30 cellular contexts compared by ENCODE assay signal in genomic region chr6:41111017-41111416, GRCh38. TPM values are rescaled to one million over a fixed set of nuclear protein-coding genes. Genes with fewer than 3 reads are reported as not detected.
"Had no signal": no experiment of that assay in that cellular context is flagged by ENCODE, and none has a peak within 500 bp of the region (broad histone marks: within the 10 kb centered on the region; RNA-seq: fewer than 3 reads in every experiment).

No MANE protein-coding gene starts in this region.

- H3K27ac ChIP-seq: esophagus muscularis mucosa, heart right ventricle, pancreas, psoas muscle, sigmoid colon, stomach, thyroid gland had no signal

- H3K9me3 Mint-ChIP-seq: activated CD4-positive, alpha-beta memory T cell treated with anti-CD3 and anti-CD28 coated beads, Interleukin-2, amount 10 ng/mL, durations not matched to agents 7 days and 5 days; activated CD4-positive, alpha-beta T cell treated with anti-CD3 and anti-CD28 coated beads, Interleukin-2, amount 10 ng/mL, durations not matched to agents 7 days and 5 days; activated naive CD4-positive, alpha-beta T cell treated with anti-CD3 and anti-CD28 coated beads, Interleukin-2, amount 50 U/mL, for 24 hours; activated naive CD8-positive, alpha-beta T cell treated with anti-CD3 and anti-CD28 coated beads, Interleukin-2, amount 50 U/mL, for 24 hours; activated T-cell treated with anti-CD3 and anti-CD28 coated beads, Interleukin-2, amount 50 U/mL, for 4 hours; activated T-helper 2 cell treated with anti-CD3 and anti-CD28 coated beads, Interferon-gamma antibody, Interleukin-2, Interleukin-4, amounts not matched to agents 10 μg/mL and 5 μg/mL and 100 μg/mL, durations not matched to agents 14 hours and 24 hours and 36 hours; memory B cell; naive thymus-derived CD4-positive, alpha-beta T cell; stimulated activated naive B cell treated with anti-CD40 and anti-IgM and Interleukin-4, amounts not matched to agents 10 μg/mL and 1 μg/mL and 100 μg/mL, for 72 hours; WTC11 had no signal

- H3K4me3 ChIP-seq: esophagus muscularis mucosa, heart right ventricle, pancreas, psoas muscle, sigmoid colon, stomach, thyroid gland had no signal

- H3K9me3 ChIP-seq: esophagus muscularis mucosa, heart right ventricle, pancreas, psoas muscle, sigmoid colon, stomach, thyroid gland had no signal

- H3K36me3 ChIP-seq: pancreas, sigmoid colon had no signal

- H3K27me3 Mint-ChIP-seq: activated CD4-positive, alpha-beta memory T cell treated with anti-CD3 and anti-CD28 coated beads, Interleukin-2, amount 10 ng/mL, durations not matched to agents 7 days and 5 days; activated CD4-positive, alpha-beta T cell treated with anti-CD3 and anti-CD28 coated beads, Interleukin-2, amount 10 ng/mL, durations not matched to agents 7 days and 5 days; activated naive CD4-positive, alpha-beta T cell treated with anti-CD3 and anti-CD28 coated beads, Interleukin-2, amount 50 U/mL, for 24 hours; activated naive CD8-positive, alpha-beta T cell treated with anti-CD3 and anti-CD28 coated beads, Interleukin-2, amount 50 U/mL, for 24 hours; memory B cell; naive thymus-derived CD4-positive, alpha-beta T cell; stimulated activated naive B cell treated with anti-CD40 and anti-IgM and Interleukin-4, amounts not matched to agents 10 μg/mL and 1 μg/mL and 100 μg/mL, for 72 hours; T-helper 17 cell had no signal

- H3K36me3 Mint-ChIP-seq: WTC11 had no signal

- H3K27ac Mint-ChIP-seq: activated CD4-positive, alpha-beta memory T cell treated with anti-CD3 and anti-CD28 coated beads, Interleukin-2, amount 10 ng/mL, durations not matched to agents 7 days and 5 days; activated naive CD4-positive, alpha-beta T cell treated with anti-CD3 and anti-CD28 coated beads, Interleukin-2, amount 50 U/mL, for 24 hours; activated naive CD8-positive, alpha-beta T cell treated with anti-CD3 and anti-CD28 coated beads, Interleukin-2, amount 50 U/mL, for 24 hours; activated T-helper 2 cell treated with anti-CD3 and anti-CD28 coated beads, Interferon-gamma antibody, Interleukin-2, Interleukin-4, amounts not matched to agents 10 μg/mL and 5 μg/mL and 100 μg/mL, durations not matched to agents 14 hours and 24 hours and 36 hours; memory B cell; stimulated activated naive B cell treated with anti-CD40 and anti-IgM and Interleukin-4, amounts not matched to agents 10 μg/mL and 1 μg/mL and 100 μg/mL, for 72 hours; T-helper 17 cell; WTC11 had no signal

- H3K4me3 Mint-ChIP-seq: activated CD4-positive, alpha-beta memory T cell treated with anti-CD3 and anti-CD28 coated beads, Interleukin-2, amount 10 ng/mL, durations not matched to agents 7 days and 5 days; activated CD4-positive, alpha-beta T cell treated with anti-CD3 and anti-CD28 coated beads, Interleukin-2, amount 10 ng/mL, durations not matched to agents 7 days and 5 days; activated naive CD4-positive, alpha-beta T cell treated with anti-CD3 and anti-CD28 coated beads, Interleukin-2, amount 50 U/mL, for 24 hours; activated naive CD8-positive, alpha-beta T cell treated with anti-CD3 and anti-CD28 coated beads, Interleukin-2, amount 50 U/mL, for 24 hours; activated T-cell treated with anti-CD3 and anti-CD28 coated beads, Interleukin-2, amount 50 U/mL, for 4 hours; memory B cell; naive thymus-derived CD4-positive, alpha-beta T cell; stimulated activated naive B cell treated with anti-CD40 and anti-IgM and Interleukin-4, amounts not matched to agents 10 μg/mL and 1 μg/mL and 100 μg/mL, for 72 hours; T-helper 17 cell; WTC11 had no signal

- H3K4me1 ChIP-seq: esophagus muscularis mucosa, heart right ventricle, pancreas, psoas muscle, sigmoid colon, stomach had no signal

- ATAC-seq: activated naive CD8-positive, alpha-beta T cell treated with anti-CD3 and anti-CD28 coated beads, Interleukin-2, amount 50 U/mL, for 24 hours; activated T-cell treated with anti-CD3 and anti-CD28 coated beads, Interleukin-2, amount 50 U/mL, for 4 hours; heart right ventricle; left ventricle myocardium superior; naive thymus-derived CD4-positive, alpha-beta T cell; pancreas; psoas muscle; stimulated activated naive B cell treated with anti-CD40 and anti-IgM and Interleukin-4, amounts not matched to agents 10 μg/mL and 1 μg/mL and 100 μg/mL, for 72 hours; T-helper 17 cell; WTC11 had no signal

- DNase-seq: activated CD4-positive, alpha-beta memory T cell treated with anti-CD3 and anti-CD28 coated beads, Interleukin-2, amount 10 ng/mL, durations not matched to agents 7 days and 5 days; activated CD4-positive, alpha-beta T cell treated with anti-CD3 and anti-CD28 coated beads for 1 hour; activated CD4-positive, alpha-beta T cell treated with anti-CD3 and anti-CD28 coated beads, Interleukin-2, amount 10 ng/mL, durations not matched to agents 7 days and 5 days; activated CD8-positive, alpha-beta memory T cell treated with anti-CD3 and anti-CD28 coated beads, Interleukin-2, amount 50 U/mL, for 48 hours; activated naive CD8-positive, alpha-beta T cell treated with anti-CD3 and anti-CD28 coated beads, Interleukin-2, amount 50 U/mL, for 24 hours; activated T-cell treated with anti-CD3 and anti-CD28 coated beads, Interleukin-2, amount 50 U/mL, for 4 hours; amygdala; central memory CD4-positive, alpha-beta T cell; foreskin melanocyte; heart right ventricle; left ventricle myocardium superior; midbrain; naive thymus-derived CD4-positive, alpha-beta T cell; pancreas; psoas muscle; sigmoid colon; small intestine; stimulated activated naive B cell treated with anti-CD40 and anti-IgM and Interleukin-4, amounts not matched to agents 10 μg/mL and 1 μg/mL and 100 μg/mL, for 72 hours; stomach; T-helper 17 cell; thyroid gland had no signal

- H3K4me1 Mint-ChIP-seq: activated CD4-positive, alpha-beta memory T cell treated with anti-CD3 and anti-CD28 coated beads, Interleukin-2, amount 10 ng/mL, durations not matched to agents 7 days and 5 days; activated CD4-positive, alpha-beta T cell treated with anti-CD3 and anti-CD28 coated beads, Interleukin-2, amount 10 ng/mL, durations not matched to agents 7 days and 5 days; activated naive CD4-positive, alpha-beta T cell treated with anti-CD3 and anti-CD28 coated beads, Interleukin-2, amount 50 U/mL, for 24 hours; activated naive CD8-positive, alpha-beta T cell treated with anti-CD3 and anti-CD28 coated beads, Interleukin-2, amount 50 U/mL, for 24 hours; memory B cell; naive thymus-derived CD4-positive, alpha-beta T cell; stimulated activated naive B cell treated with anti-CD40 and anti-IgM and Interleukin-4, amounts not matched to agents 10 μg/mL and 1 μg/mL and 100 μg/mL, for 72 hours; WTC11 had no signal

- H3K27me3 ChIP-seq: esophagus muscularis mucosa, heart right ventricle, pancreas, sigmoid colon, stomach, thyroid gland had no signal

RNA-seq across cellular contexts. Expression of gene TREML1, which starts 43.1 kb away (rescaled TPM):
- total RNA-seq: activated CD4-positive, alpha-beta memory T cell treated with anti-CD3 and anti-CD28 coated beads, Interleukin-2, amount 10 ng/mL, durations not matched to agents 7 days and 5 days; activated CD4-positive, alpha-beta T cell treated with anti-CD3 and anti-CD28 coated beads, Interleukin-2, amount 10 ng/mL, durations not matched to agents 7 days and 5 days; activated T-cell treated with anti-CD3 and anti-CD28 coated beads, Interleukin-2, amount 50 U/mL, for 4 hours; activated T-helper 2 cell treated with anti-CD3 and anti-CD28 coated beads, Interferon-gamma antibody, Interleukin-2, Interleukin-4, amounts not matched to agents 10 μg/mL and 5 μg/mL and 100 μg/mL, durations not matched to agents 14 hours and 24 hours and 36 hours; endothelial cell of umbilical vein; glomerular endothelial cell; left ventricle myocardium superior; stomach; thyroid gland; WTC11 had no signal
- polyA plus RNA-seq: endothelial cell of umbilical vein; naive thymus-derived CD4-positive, alpha-beta T cell; neural cell; stomach; urinary bladder had no signal

RNA-seq across cellular contexts. Expression of gene TREM2, which starts 51.9 kb away (rescaled TPM):
- total RNA-seq: activated CD4-positive, alpha-beta memory T cell treated with anti-CD3 and anti-CD28 coated beads, Interleukin-2, amount 10 ng/mL, durations not matched to agents 7 days and 5 days; activated CD4-positive, alpha-beta T cell treated with anti-CD3 and anti-CD28 coated beads, Interleukin-2, amount 10 ng/mL, durations not matched to agents 7 days and 5 days; activated T-cell treated with anti-CD3 and anti-CD28 coated beads, Interleukin-2, amount 50 U/mL, for 4 hours; activated T-helper 2 cell treated with anti-CD3 and anti-CD28 coated beads, Interferon-gamma antibody, Interleukin-2, Interleukin-4, amounts not matched to agents 10 μg/mL and 5 μg/mL and 100 μg/mL, durations not matched to agents 14 hours and 24 hours and 36 hours; endothelial cell of umbilical vein; glomerular endothelial cell; T-helper 17 cell; WTC11 had no signal
- polyA plus RNA-seq: endothelial cell of umbilical vein; naive thymus-derived CD4-positive, alpha-beta T cell; neural cell had no signal

RNA-seq across cellular contexts. Expression of gene APOBEC2, which starts 58.0 kb away (rescaled TPM):
- total RNA-seq: activated CD4-positive, alpha-beta memory T cell treated with anti-CD3 and anti-CD28 coated beads, Interleukin-2, amount 10 ng/mL, durations not matched to agents 7 days and 5 days; activated CD4-positive, alpha-beta T cell treated with anti-CD3 and anti-CD28 coated beads, Interleukin-2, amount 10 ng/mL, durations not matched to agents 7 days and 5 days; activated T-cell treated with anti-CD3 and anti-CD28 coated beads, Interleukin-2, amount 50 U/mL, for 4 hours; activated T-helper 2 cell treated with anti-CD3 and anti-CD28 coated beads, Interferon-gamma antibody, Interleukin-2, Interleukin-4, amounts not matched to agents 10 μg/mL and 5 μg/mL and 100 μg/mL, durations not matched to agents 14 hours and 24 hours and 36 hours; endothelial cell of umbilical vein; glomerular endothelial cell; naive thymus-derived CD4-positive, alpha-beta T cell; T-helper 17 cell; thyroid gland; WTC11 had no signal
- polyA plus RNA-seq: endothelial cell of umbilical vein, neural cell had no signal
